In the genomic region with DNA sequence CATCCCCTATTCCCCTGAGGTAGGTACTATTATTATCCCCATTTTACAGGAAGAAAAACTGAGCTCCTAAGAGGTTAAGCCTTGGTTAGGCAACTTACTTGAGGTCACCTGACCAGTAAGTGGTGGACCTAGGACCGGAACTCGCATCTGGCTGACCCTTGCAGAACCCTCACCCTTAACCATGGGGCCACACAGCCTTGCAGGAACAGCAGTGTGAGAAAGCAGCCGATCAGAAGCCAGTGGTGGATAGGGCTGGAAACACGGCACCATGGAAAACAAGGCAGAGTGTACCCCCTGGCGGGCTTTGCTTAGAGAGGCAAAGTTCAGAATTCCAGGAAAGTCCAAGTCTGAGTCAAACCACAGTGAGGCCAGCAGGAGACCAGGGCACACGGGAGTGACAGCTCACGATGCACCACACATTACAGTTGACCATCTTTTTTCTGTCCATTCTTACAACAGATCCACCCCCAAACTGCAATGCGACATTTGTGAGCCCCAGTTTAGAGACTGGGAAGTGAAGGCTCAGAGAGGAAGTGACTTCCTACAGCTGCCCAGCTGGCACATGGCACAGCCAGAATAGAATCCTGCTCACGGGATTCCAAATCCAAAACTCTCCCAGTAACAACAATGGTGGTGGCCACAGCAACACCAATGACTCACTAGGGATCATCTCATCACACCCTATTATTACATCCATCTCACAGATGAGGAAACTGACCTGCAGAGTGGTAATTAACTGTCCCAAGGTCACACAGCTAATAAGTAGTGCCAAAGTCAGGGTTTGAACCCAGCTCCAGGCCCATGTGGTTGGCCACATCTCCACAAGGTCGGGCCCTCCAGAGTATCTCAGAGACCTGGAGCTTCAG, we compare ENCODE assay signal across 17 cellular contexts. TPM values are rescaled to one million over a fixed set of nuclear protein-coding genes. Genes with fewer than 3 reads are reported as not detected.
DNase-seq lines count a peak whose midpoint lies in the region; ATAC-seq and TF ChIP-seq lines count a peak whose summit lies in the region.
"Had no signal": no experiment of that assay in that cellular context is flagged by ENCODE, and none has a peak within 500 bp of the region (broad histone marks: within the 10 kb centered on the region; RNA-seq: fewer than 3 reads in every experiment).

No MANE protein-coding gene starts in this region.

- H4K20me1 ChIP-seq in IMR-90 (ENCODE audit: insufficient read depth, low read length): peaks cover 20% of the 10 kb centered on the region; the same call in 1 of the 2 replicates

- CTCF ChIA-PET in IMR-90 (lab: Yijun Ruan, JAX): interaction anchor here (0.9 to 1.3 kb wide), 3 partner anchors 9 to 82 kb away, joined by 3 to 4 read pairs (median 4); no protein-coding TSS in a partner anchor

- 89% methylated on average over 4 of the region's 10 CpGs; no CpG with 5 or more reads in 1 of the 2 experiments for WGBS in IMR-90 (ENCODE audit: extremely low coverage in 2 of 2, insufficient read length in 1 of 2), 2 experiments
- 22% methylated on average over 8 of the region's 10 CpGs for WGBS in right lobe of liver (ENCODE audit: insufficient coverage, low coverage, low lambda C conversion rate, missing lambda C conversion rate)

- peaks cover 14% of the 10 kb centered on the region for H3K4me1 ChIP-seq in ACC112 (ENCODE audit: control insufficient read depth, insufficient read depth, low read length, unreplicated experiment)
- H3K4me1 ChIP-seq in IMR-90 (ENCODE audit: control insufficient read depth, insufficient read depth, low read length): peaks cover 2% of the 10 kb centered on the region; the same call in 1 of the 2 replicates
- peaks cover 0 to 15% (median 6%) of the 10 kb centered on the region in 4 donors for H3K4me1 ChIP-seq in right lobe of liver

- no peak for TF ChIP-seq RAD21 in IMR-90 (IDR thresholded peaks at IDR 0.05; ENCODE audit: low read length)

- H3K79me2 ChIP-seq in ACC112 (ENCODE audit: control insufficient read depth, insufficient read depth, low read length, unreplicated experiment): peaks cover 4% of the 10 kb centered on the region

- no peak overlapping the region for H2BK20ac ChIP-seq in IMR-90 (ENCODE audit: low read depth, low read length)

- H3K56ac ChIP-seq in IMR-90 (ENCODE audit: extremely low read depth, insufficient read depth, low read length): no peak overlapping the region

- H3K9me3 ChIP-seq in IMR-90 (ENCODE audit: control insufficient read depth, insufficient read depth, low read length) (no peaks in the 10 kb centered on the region), right lobe of liver (no peaks in the 10 kb centered on the region)
- H3K9me3 ChIP-seq: gastroesophageal sphincter, upper lobe of right lung had no signal

- H3K18ac ChIP-seq in IMR-90 (ENCODE audit: low read depth, low read length): no peak overlapping the region

- DNase-seq in IMR-90 (peak; percentile 43), choroid plexus epithelial cell (ENCODE audit: low read depth) (peak; percentile 80), right lobe of liver (no peak), foreskin melanocyte (no peak), NCI-H1694 (lab: John Stamatoyannopoulos, UW) (no peak), nucleus accumbens (lab: John Stamatoyannopoulos, UW) (no peak)
- DNase-seq: activated CD8-positive, alpha-beta T cell treated with anti-CD3 and anti-CD28 coated beads, Interleukin-2, amount 10 ng/mL, durations not matched to agents 7 days and 5 days; AML-193; cerebellar nuclear complex; left cardiac atrium; T1000; upper lobe of right lung had no signal

- no peak overlapping the region for H2BK15ac ChIP-seq in IMR-90 (ENCODE audit: low read depth, low read length)

- TF ChIP-seq POLR2A in IMR-90 (IDR thresholded peaks at IDR 0.05; ENCODE audit: low read depth, low read length): no peak
- no peak for TF ChIP-seq POLR2A in right lobe of liver (IDR thresholded peaks at IDR 0.05)

- no peak overlapping the region for H3K9ac ChIP-seq in IMR-90 (ENCODE audit: low read depth, low read length)

- no peak overlapping the region for H4K8ac ChIP-seq in IMR-90 (ENCODE audit: low read depth in 2 of 2, low read length in 2 of 2)

- H3K27me3 ChIP-seq in ACC112 (ENCODE audit: insufficient read depth, low read length) (no peaks in the 10 kb centered on the region), IMR-90 (ENCODE audit: control insufficient read depth, insufficient read depth, low read length) (no peaks in the 10 kb centered on the region), right lobe of liver (no peaks in the 10 kb centered on the region)
- H3K27me3 ChIP-seq: gastroesophageal sphincter, upper lobe of right lung had no signal

- ATAC-seq in IMR-90 (ENCODE audit: low read depth) (no peak; the same call in 1 of the 2 replicates), right lobe of liver (peak; percentile 33 to 54 (median 52)), HG03025 (IDR thresholded peaks at IDR 0.05; ENCODE audit: low FRiP score, unreplicated experiment) (no peak)
- ATAC-seq: activated CD8-positive, alpha-beta T cell treated with anti-CD3 and anti-CD28 coated beads, Interleukin-2, amount 10 ng/mL, durations not matched to agents 7 days and 5 days; gastroesophageal sphincter; Panc1; upper lobe of right lung had no signal

- intact Hi-C loops in IMR-90 (cut with micrococcal nuclease): no loop called here
- intact Hi-C loops in right lobe of liver (cut with DNase I): no loop called here

- H3K36me3 ChIP-seq in ACC112 (ENCODE audit: insufficient read depth, low read length) (no peaks in the 10 kb centered on the region), IMR-90 (ENCODE audit: control insufficient read depth, insufficient read depth, low read length) (peaks cover 29% of the 10 kb centered on the region), right lobe of liver (peaks cover 0 to 9% (median 0%) of the 10 kb centered on the region in 4 donors)

- dilution Hi-C loops in IMR-90 (cut with HindIII; ENCODE audit: low sequenced_read_pairs, unreplicated experiment): no loop called here

- H2AK5ac ChIP-seq in IMR-90 (ENCODE audit: low read depth, low read length): 0 out of 2 replicates have a peak overlapping the region, but pooled peaks have one; percentile 2

- H2AFZ ChIP-seq in ACC112 (ENCODE audit: low read length, unreplicated experiment) (no peak overlapping the region), IMR-90 (replicated peaks; ENCODE audit: low read length, poor library complexity) (no peak overlapping the region)

- no peak for TF ChIP-seq CTCF in IMR-90 (conservative IDR thresholded peaks at IDR 0.05; ENCODE audit: low read depth, low read length)
- peak; percentile 45 for TF ChIP-seq CTCF in choroid plexus epithelial cell (conservative IDR thresholded peaks at IDR 0.05; ENCODE audit: low read depth, low read length)
- TF ChIP-seq CTCF in right lobe of liver (IDR thresholded peaks at IDR 0.05): no peak

- no peak overlapping the region for H2AK9ac ChIP-seq in IMR-90 (replicated peaks; ENCODE audit: low read depth, low read length, poor library complexity)

- H3K9me1 ChIP-seq in IMR-90 (ENCODE audit: insufficient read depth, low read length): peaks cover 13% of the 10 kb centered on the region; the same call in 1 of the 2 replicates

- H3K4ac ChIP-seq in IMR-90 (ENCODE audit: low read depth, low read length): 0 out of 2 replicates have a peak overlapping the region, but pooled peaks have one; percentile 13

- H2BK120ac ChIP-seq in IMR-90 (ENCODE audit: low read depth, low read length): no peak overlapping the region

- no peak overlapping the region for H2BK5ac ChIP-seq in IMR-90 (ENCODE audit: low read depth, low read length, poor library complexity, severe bottlenecking)

- H4K5ac ChIP-seq in IMR-90 (ENCODE audit: low read depth, low read length): no peak overlapping the region

- H3K79me1 ChIP-seq in IMR-90 (ENCODE audit: low read depth in 1 of 2, low read length in 2 of 2): peaks cover 21 to 63% of the 10 kb centered on the region in 2 experiments

- POLR2A ChIA-PET in IMR-90 (lab: Charles Lee; ENCODE audit: unreplicated experiment): no interaction called here

- peak overlapping the region; percentile 53; the same call in 1 of the 2 replicates for H3K27ac ChIP-seq in ACC112 (ENCODE audit: low read depth, low read length)
- H3K27ac ChIP-seq in IMR-90 (ENCODE audit: insufficient read depth, low read length): no peak overlapping the region
- peak overlapping the region in 1 of 3 donors; percentile 34 for H3K27ac ChIP-seq in right lobe of liver
- H3K27ac ChIP-seq: gastroesophageal sphincter had no signal

- H3K4me2 ChIP-seq in IMR-90 (ENCODE audit: low read depth, low read length): no peak overlapping the region

- no TSS peak for BruUV-seq in IMR-90 (replicated peaks; lab: Mats Ljungman, UMichigan)

- H3K4me3 ChIP-seq in ACC112 (ENCODE audit: low read depth, low read length): no peak overlapping the region
- H3K4me3 ChIP-seq in IMR-90 (ENCODE audit: insufficient read depth, low read depth, low read length): no peak overlapping the region
- no peak overlapping the region for H3K4me3 ChIP-seq in choroid plexus epithelial cell (ENCODE audit: low read depth, low read length)
- no peak overlapping the region for H3K4me3 ChIP-seq in right lobe of liver
- H3K4me3 ChIP-seq: gastroesophageal sphincter, skin epidermis, upper lobe of right lung had no signal

- H3K23ac ChIP-seq in IMR-90 (ENCODE audit: low read depth, low read length): no peak overlapping the region

- in situ Hi-C loops in IMR-90 (cut with MboI; ENCODE audit: low sequenced_read_pairs): no loop called here

- H4K91ac ChIP-seq in IMR-90 (ENCODE audit: insufficient read depth, low read depth, low read length): no peak overlapping the region

- H3K14ac ChIP-seq in IMR-90 (replicated peaks; ENCODE audit: low read depth, low read length): no peak overlapping the region

TF ChIP-seq in IMR-90, 13 proteins besides CTCF, POLR2A, EP300 and RAD21:
- peak; percentile 8; the same call in 1 of the 2 replicates for TF ChIP-seq FOS (IDR thresholded peaks at IDR 0.05; ENCODE audit: low read depth, low read length)
- TF ChIP-seq BHLHE40 (IDR thresholded peaks at IDR 0.05; ENCODE audit: low read depth, low read length): peak; percentile 66
- TF ChIP-seq MAFK (IDR thresholded peaks at IDR 0.05; ENCODE audit: low read depth, low read length): no peak
- TF ChIP-seq RCOR1 (IDR thresholded peaks at IDR 0.05; ENCODE audit: insufficient replicate concordance, low read length): no peak

RNA-seq across cellular contexts. Expression of gene KIFC3, which starts 20.3 kb away (rescaled TPM):
- total RNA-seq in IMR-90 (2012; rRNA removed): 38.3 and 48.6 TPM in 2 replicates
- polyA plus RNA-seq in IMR-90 (2012; rRNA removed): 62.5 and 66.6 TPM in 2 replicates
- 43.3 and 62.3 TPM in 2 replicates for polyA plus RNA-seq in IMR-90 (2012; cell fraction: cytosol; rRNA removed)
- 123 and 327 TPM in 2 replicates for polyA plus RNA-seq in IMR-90 (2012; cell fraction: nucleus; rRNA removed; ENCODE audit: low replicate concordance)
- 10 to 100 TPM; 20.3 to 88.9 (median 46.4) TPM for total RNA-seq in right lobe of liver

RNA-seq across cellular contexts. Expression of gene KATNB1, which starts 46.4 kb away (rescaled TPM):
- total RNA-seq in IMR-90 (2012; rRNA removed) (10.9 and 14.2 TPM in 2 replicates), right lobe of liver (10 to 100 TPM in 2 of 6 experiments, 1 to 10 TPM in 4; 5.6 to 17.5 (median 8.5) TPM)
- polyA plus RNA-seq in IMR-90 (2012; rRNA removed): 23.5 and 27.6 TPM in 2 replicates
- 15.9 and 23.1 TPM in 2 replicates for polyA plus RNA-seq in IMR-90 (2012; cell fraction: cytosol; rRNA removed)
- 67.2 and 166 TPM in 2 replicates for polyA plus RNA-seq in IMR-90 (2012; cell fraction: nucleus; rRNA removed; ENCODE audit: low replicate concordance)

Comparison
In these comparisons a context has a peak if more than half of its experiments do, and no peak if none do; other contexts are left out.
1. ATAC-seq: peak in right lobe of liver (4 of 4); none in IMR-90 (single experiment) and HG03025 (single experiment).
2. DNase-seq: peak in IMR-90 (single experiment) and choroid plexus epithelial cell (single experiment); none in right lobe of liver (0 of 3), foreskin melanocyte (single experiment), NCI-H1694 (single experiment) and nucleus accumbens (0 of 56).